1 cellular context compared by ENCODE assay signal in genomic region chr16:15611610-15612009, GRCh38.
TF ChIP-seq lines count a peak whose summit lies in the region.

No MANE protein-coding gene starts in this region.

TF ChIP-seq in H1, 55 proteins besides CTCF, POLR2A, EP300 and RAD21:
- TF ChIP-seq JUND (IDR thresholded peaks at IDR 0.05; ENCODE audit: low read length) (no peak), KDM5A (IDR thresholded peaks at IDR 0.05; ENCODE audit: low read length) (no peak), BCL11A (IDR thresholded peaks at IDR 0.05; ENCODE audit: low read depth in 2 of 2, low read length in 2 of 2) (no peak), CHD2 (IDR thresholded peaks at IDR 0.05; ENCODE audit: low read length) (no peak), SUZ12 (IDR thresholded peaks at IDR 0.05; ENCODE audit: low read length) (no peak), JUN (IDR thresholded peaks at IDR 0.05; ENCODE audit: low read depth, low read length) (no peak), SIX5 (IDR thresholded peaks at IDR 0.05; ENCODE audit: low read depth, low read length) (no peak), RXRA (IDR thresholded peaks at IDR 0.05; ENCODE audit: insufficient read depth, low read depth, low read length) (no peak), SIRT6 (IDR thresholded peaks at IDR 0.05; ENCODE audit: low read length) (no peak), SP2 (IDR thresholded peaks at IDR 0.05; ENCODE audit: low read length) (no peak), TCF12 (IDR thresholded peaks at IDR 0.05; ENCODE audit: low read depth, low read length) (no peak), HDAC6 (IDR thresholded peaks at IDR 0.05; ENCODE audit: low read depth, low read length) (no peak), KDM1A (IDR thresholded peaks at IDR 0.05; ENCODE audit: borderline replicate concordance, low read length) (no peak), CBX5 (IDR thresholded peaks at IDR 0.05; ENCODE audit: low read depth, low read length) (no peak), POU5F1 (IDR thresholded peaks at IDR 0.05; ENCODE audit: low read depth, low read length) (no peak), RBBP5 (IDR thresholded peaks at IDR 0.05; ENCODE audit: borderline replicate concordance, low read depth, low read length) (no peak), ZNF274 (IDR thresholded peaks at IDR 0.05; ENCODE audit: borderline replicate concordance, extremely low read depth, low read length) (no peak), USF2 (IDR thresholded peaks at IDR 0.05; ENCODE audit: low read length) (no peak)
